ENCODE assay signal across 9 cellular contexts in the genomic region with DNA sequence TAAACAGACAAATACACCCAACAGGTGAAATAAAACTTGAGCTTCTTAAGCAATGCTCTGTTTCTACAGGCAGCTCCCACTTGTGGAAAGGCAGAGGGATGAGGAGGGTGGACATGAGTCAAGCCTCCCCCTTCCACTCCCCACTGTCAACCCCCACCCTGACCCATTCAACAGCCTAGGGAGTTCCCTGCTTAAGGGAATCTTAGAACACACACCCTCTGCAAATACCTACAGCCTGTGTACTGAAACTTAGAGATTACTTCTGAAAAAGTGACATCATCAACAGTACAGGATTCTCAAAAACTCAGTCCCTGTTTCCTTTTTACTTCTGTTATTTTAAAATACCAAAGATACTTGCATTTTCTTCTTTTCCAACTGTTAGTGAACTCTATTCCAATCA.
DNase-seq lines count a peak whose midpoint lies in the region; ATAC-seq and TF ChIP-seq lines count a peak whose summit lies in the region.
"Had no signal": no experiment of that assay in that cellular context is flagged by ENCODE, and none has a peak within 500 bp of the region (broad histone marks: within the 10 kb centered on the region; RNA-seq: fewer than 3 reads in every experiment).

No MANE protein-coding gene starts in this region.

- intact Hi-C loops in upper lobe of right lung (cut with DNase I): no loop called here

- peak; percentile 73 for ATAC-seq in HG03457 (IDR thresholded peaks at IDR 0.05; ENCODE audit: unreplicated experiment)
- ATAC-seq in upper lobe of right lung: peak; percentile 79
- no peak for ATAC-seq in activated naive CD8-positive, alpha-beta T cell treated with anti-CD3 and anti-CD28 coated beads, Interleukin-2, amount 50 U/mL, for 24 hours

- no peak overlapping the region for H3K4me3 Mint-ChIP-seq in activated naive CD8-positive, alpha-beta T cell treated with anti-CD3 and anti-CD28 coated beads, Interleukin-2, amount 50 U/mL, for 24 hours
- H3K4me3 Mint-ChIP-seq: activated B cell treated with CpG ODN at 0.5 μM for 24 hours had no signal

- H3K36me3 Mint-ChIP-seq in activated naive CD8-positive, alpha-beta T cell treated with anti-CD3 and anti-CD28 coated beads, Interleukin-2, amount 50 U/mL, for 24 hours (ENCODE audit: low read depth): no peaks in the 10 kb centered on the region

- peaks cover 5% of the 10 kb centered on the region for H3K27me3 Mint-ChIP-seq in activated naive CD8-positive, alpha-beta T cell treated with anti-CD3 and anti-CD28 coated beads, Interleukin-2, amount 50 U/mL, for 24 hours
- H3K27me3 Mint-ChIP-seq: activated B cell treated with CpG ODN at 0.5 μM for 24 hours had no signal

- no peaks in the 10 kb centered on the region for H3K9me3 Mint-ChIP-seq in activated naive CD8-positive, alpha-beta T cell treated with anti-CD3 and anti-CD28 coated beads, Interleukin-2, amount 50 U/mL, for 24 hours
- H3K9me3 Mint-ChIP-seq: activated B cell treated with CpG ODN at 0.5 μM for 24 hours had no signal

- H3K9me3 ChIP-seq in duodenal mucosa (ENCODE audit: control insufficient read depth in 1 of 2, low read length in 2 of 2): no peaks in the 10 kb centered on the region
- no peaks in the 10 kb centered on the region for H3K9me3 ChIP-seq in upper lobe of right lung

- peak overlapping the region; percentile 61 to 67 for H3K9ac ChIP-seq in duodenal mucosa (ENCODE audit: low read depth in 1 of 2, low read length in 2 of 2)

- H3K36me3 ChIP-seq in duodenal mucosa (ENCODE audit: control insufficient read depth in 1 of 2, insufficient read depth in 2 of 2, low read length in 2 of 2) (no peaks in the 10 kb centered on the region), upper lobe of right lung (no peaks in the 10 kb centered on the region)

- no peak overlapping the region for H3K27ac Mint-ChIP-seq in activated naive CD8-positive, alpha-beta T cell treated with anti-CD3 and anti-CD28 coated beads, Interleukin-2, amount 50 U/mL, for 24 hours
- H3K27ac Mint-ChIP-seq: activated B cell treated with CpG ODN at 0.5 μM for 24 hours had no signal

- peaks cover 39 to 53% of the 10 kb centered on the region in 2 donors for H3K4me1 ChIP-seq in duodenal mucosa (ENCODE audit: control insufficient read depth in 1 of 2, insufficient read depth in 2 of 2, low read length in 2 of 2)
- H3K4me1 ChIP-seq in upper lobe of right lung: no peaks in the 10 kb centered on the region

- DNase-seq in SIG-M5 treated with dmso at 0.1 percent for 504 hours (lab: John Stamatoyannopoulos, UW; ENCODE audit: unreplicated experiment) (peak; percentile 34), SIG-M5 (lab: John Stamatoyannopoulos, UW) (no peak), upper lobe of right lung (no peak), iPS-NIHi7 (ENCODE audit: extremely low spot score) (no peak)
- DNase-seq in stimulated activated naive CD4-positive, alpha-beta T cell (lab: John Stamatoyannopoulos, UW): no peak
- DNase-seq in activated naive CD8-positive, alpha-beta T cell treated with anti-CD3 and anti-CD28 coated beads, Interleukin-2, amount 50 U/mL, for 24 hours: no peak
- DNase-seq: activated B cell treated with CpG ODN at 0.5 μM for 24 hours had no signal

- no peaks in the 10 kb centered on the region for H3K4me1 Mint-ChIP-seq in activated naive CD8-positive, alpha-beta T cell treated with anti-CD3 and anti-CD28 coated beads, Interleukin-2, amount 50 U/mL, for 24 hours
- H3K4me1 Mint-ChIP-seq: activated B cell treated with CpG ODN at 0.5 μM for 24 hours had no signal

- TF ChIP-seq CTCF in upper lobe of right lung (IDR thresholded peaks at IDR 0.05): no peak

- H3K4me3 ChIP-seq in duodenal mucosa (ENCODE audit: low read depth in 1 of 2, low read length in 2 of 2) (no peak overlapping the region), upper lobe of right lung (no peak overlapping the region)

- H3K27ac ChIP-seq in duodenal mucosa (ENCODE audit: low read depth, low read length): peak overlapping the region; percentile 76
- no peak overlapping the region for H3K27ac ChIP-seq in upper lobe of right lung

- H3K27me3 ChIP-seq in duodenal mucosa (ENCODE audit: control insufficient read depth in 1 of 2, insufficient read depth in 2 of 2, low read length in 2 of 2): no peaks in the 10 kb centered on the region
- H3K27me3 ChIP-seq in upper lobe of right lung: no peaks in the 10 kb centered on the region
